In the genomic region with DNA sequence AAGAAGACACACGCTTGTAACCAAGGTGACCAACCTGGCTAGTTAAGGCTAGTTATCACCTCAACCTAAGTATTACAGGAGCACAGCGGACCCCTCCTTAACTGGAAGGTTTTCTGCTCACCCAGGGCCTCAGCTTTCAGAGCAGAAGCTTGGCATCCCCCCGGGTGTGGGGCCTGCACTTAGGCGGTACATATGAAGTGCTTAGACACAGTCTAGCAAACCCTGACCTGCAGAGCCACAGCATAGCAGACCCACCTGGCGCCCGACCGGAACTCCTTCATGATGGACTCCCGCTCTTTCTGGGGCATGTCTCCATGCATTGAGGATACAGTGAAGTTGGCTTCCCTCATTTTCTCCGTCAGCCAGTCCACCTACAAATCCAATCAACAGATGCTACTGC, we compare ENCODE assay signal across 1 cellular context.
TF ChIP-seq lines count a peak whose summit lies in the region.

No MANE protein-coding gene starts in this region.

TF ChIP-seq in K562, 482 proteins besides CTCF, POLR2A, EP300 and RAD21:
- no peak for TF ChIP-seq ZNF175 (CRISPR knock-in tag; IDR thresholded peaks at IDR 0.05; ENCODE audit: low read depth)
